8 cellular contexts compared by ENCODE assay signal in genomic region chr13:21476893-21477472, GRCh38. TPM values are rescaled to one million over a fixed set of nuclear protein-coding genes. Genes with fewer than 3 reads are reported as not detected.
DNase-seq lines count a peak whose midpoint lies in the region; ATAC-seq, FAIRE-seq and TF ChIP-seq lines count a peak whose summit lies in the region.

No MANE protein-coding gene starts in this region.

- peaks cover 5% of the 10 kb centered on the region for H3K27me3 ChIP-seq in WERI-Rb-1 (ENCODE audit: insufficient read depth, low read depth, severe bottlenecking)
- H3K27me3 ChIP-seq in bronchial epithelial cell (ENCODE audit: control insufficient read depth, insufficient read depth, low read length), result no peaks in the 10 kb centered on the region
- H3K27me3 ChIP-seq in spleen (replicated peaks in 1 of 7), result peaks cover 0 to 5% (median 0%) of the 10 kb centered on the region in 7 donors

- H3K9me3 ChIP-seq in WERI-Rb-1 (ENCODE audit: severe bottlenecking), result no peaks in the 10 kb centered on the region
- no peaks in the 10 kb centered on the region for H3K9me3 ChIP-seq in spleen

- no peak for FAIRE-seq in bronchial epithelial cell (lab: Jason Lieb, UNC)
- FAIRE-seq in islet of Langerhans (lab: Jason Lieb, UNC), result peak; percentile 65

- TF ChIP-seq POLR2A in spleen (IDR thresholded peaks at IDR 0.05), result no peak

- H3K27ac ChIP-seq in WERI-Rb-1 (peak overlapping the region; percentile 53), spleen (peak overlapping the region in 4 of 8 donors; percentile 23 to 74 (median 43))

- peaks cover 3 to 23% (median 14%) of the 10 kb centered on the region in 6 donors for H3K4me1 ChIP-seq in spleen

- TF ChIP-seq CTCF in GM12875 (IDR thresholded peaks at IDR 0.05; ENCODE audit: borderline replicate concordance, insufficient read depth, low read depth, low read length) (peak; percentile 96), WERI-Rb-1 (IDR thresholded peaks at IDR 0.05; ENCODE audit: low read depth, low read length) (peak; percentile 98), bronchial epithelial cell (IDR thresholded peaks at IDR 0.05; ENCODE audit: insufficient read depth, low read length, severe bottlenecking) (peak; percentile 92), spleen (IDR thresholded peaks at IDR 0.05 in 8 of 11, conservative IDR thresholded peaks at IDR 0.05 in 3 of 11) (peak; percentile 85 to 97 (median 94))

- 2 to 9% (median 6%) methylated on average over 18 of the region's 18 CpGs for WGBS in spleen, 5 donors

- DNase-seq in NCI-H2171 (lab: John Stamatoyannopoulos, UW) (peak; percentile 1), WERI-Rb-1 (peak; percentile 94), bronchial epithelial cell (ENCODE audit: low read depth) (peak; percentile 73), spleen (peak; percentile 93)

- H3K4me3 ChIP-seq in GM12875 (ENCODE audit: low read depth, low read length) (peak overlapping the region; percentile 53), WERI-Rb-1 (ENCODE audit: low read depth, low read length) (peak overlapping the region; percentile 54), bronchial epithelial cell (ENCODE audit: low read depth, low read length) (peak overlapping the region; percentile 20), spleen (peak overlapping the region in 6 of 8 donors; percentile 26 to 61 (median 36))

- ATAC-seq in HG02798 (IDR thresholded peaks at IDR 0.05; ENCODE audit: poor library complexity, unreplicated experiment) (peak; percentile 90), HG03039 (IDR thresholded peaks at IDR 0.05; ENCODE audit: unreplicated experiment) (no peak)

- intact Hi-C loops in spleen (cut with DNase I; ENCODE audit: low total_unique reads), result loop anchor here (2.0 to 5.0 kb wide), 3 partner anchors 180 to 534 kb away; no protein-coding TSS in a partner anchor

- no peaks in the 10 kb centered on the region for H3K36me3 ChIP-seq in WERI-Rb-1
- H3K36me3 ChIP-seq in bronchial epithelial cell (ENCODE audit: control insufficient read depth, insufficient read depth, low read length), result no peaks in the 10 kb centered on the region
- H3K36me3 ChIP-seq in spleen, result no peaks in the 10 kb centered on the region

RNA-seq across cellular contexts. Expression of gene ZDHHC20, which starts 17.9 kb away (rescaled TPM):
- 54.8 and 59.0 TPM in 2 replicates for total RNA-seq in bronchial epithelial cell
- 100 to 1,000 TPM in 2 of 7 donors, 10 to 100 TPM in 5; 62.8 to 110 (median 84.8) TPM for total RNA-seq in spleen
- 10 to 100 TPM; 15.6 to 19.2 (median 18.8) TPM for polyA plus RNA-seq in spleen

Comparison
In these comparisons a context has a peak if more than half of its experiments do, and no peak if none do; other contexts are left out.
1. DNase-seq: peak in every context shown above with its lines; median percentile 94 in WERI-Rb-1; 93 in spleen; 73 in bronchial epithelial cell; 1 in NCI-H2171.